Comparison of ENCODE assay signal across 28 cellular contexts in genomic region chr9:37749129-37749528, GRCh38. TPM values are rescaled to one million over a fixed set of nuclear protein-coding genes. Genes with fewer than 3 reads are reported as not detected.
DNase-seq lines count a peak whose midpoint lies in the region; ATAC-seq, FAIRE-seq and TF ChIP-seq lines count a peak whose summit lies in the region.
"Had no signal": no experiment of that assay in that cellular context is flagged by ENCODE, and none has a peak within 500 bp of the region (broad histone marks: within the 10 kb centered on the region; RNA-seq: fewer than 3 reads in every experiment).

No MANE protein-coding gene starts in this region.

- H3K4me1 Mint-ChIP-seq in endodermal cell = peaks cover 37% of the 10 kb centered on the region
- H3K4me1 Mint-ChIP-seq in stimulated activated effector memory CD8-positive, alpha-beta T cell treated with anti-CD3 and anti-CD28 coated beads, Interleukin-12 subunit alpha, Interleukin-12 subunit beta, amount 100 ng/mL, for 72 hours = peaks cover 4% of the 10 kb centered on the region

- CTCF ChIA-PET in K562 (lab: Yijun Ruan, JAX; ENCODE audit: low intra/inter-chr PET ratio) = no interaction called here

- intact Hi-C loops in K562 (cut with micrococcal nuclease) (loop anchor here (5.0 to 10.0 kb wide), 4 partner anchors 157 to 416 kb away; partner anchors contain the start of genes SHB and TOMM5), sciatic nerve (cut with DNase I) (loop anchor here (10.0 kb wide), 1 partner anchor 616 kb away; no protein-coding TSS in a partner anchor)

- peaks cover 4% of the 10 kb centered on the region for H3K79me2 ChIP-seq in Loucy (ENCODE audit: insufficient read depth, low read length)
- H3K79me2 ChIP-seq in K562 (ENCODE audit: control insufficient read depth, insufficient read depth, low read length) = peaks cover 5% of the 10 kb centered on the region

- H3K9ac ChIP-seq in Loucy (ENCODE audit: low read depth, low read length, poor library complexity, severe bottlenecking) (no peak overlapping the region), K562 (ENCODE audit: insufficient read depth in 1 of 2, low read depth in 2 of 2, low read length in 2 of 2) (no peak overlapping the region), endodermal cell (ENCODE audit: extremely low read depth, low read length, poor library complexity, severe bottlenecking) (no peak overlapping the region)
- H3K9ac ChIP-seq: BLaER1 had no signal

- H3K9me2 ChIP-seq in Loucy (replicated peaks; ENCODE audit: low read depth, low read length) = no peaks in the 10 kb centered on the region

- DNase-seq in K562 (ENCODE audit: extremely low read depth in 1 of 4, low spot score in 3 of 4) = peak in 2 of 4 experiments; percentile 44 to 60
- DNase-seq in endodermal cell = peak; percentile 59
- no peak for DNase-seq in stimulated activated effector memory CD8-positive, alpha-beta T cell treated with anti-CD3 and anti-CD28 coated beads, Interleukin-12 subunit alpha, Interleukin-12 subunit beta, amount 100 ng/mL, for 72 hours (ENCODE audit: low spot score in 2 of 2)
- DNase-seq in sciatic nerve (ENCODE audit: low spot score) = no peak
- DNase-seq in foreskin melanocyte = no peak
- DNase-seq: 8988T; ACHN; BE2C; C1 segment of cervical spinal cord; CD4-positive, alpha-beta memory T cell; CD4-positive, CD25-positive, alpha-beta regulatory T cell; CD8-positive, alpha-beta memory T cell; COR-L47; DMS 273 treated with DMSO at 0.1 percent for 48 hours; DMS153; DMS53; DMS79; DND-41; EL; GDM1 had no signal

- TF ChIP-seq CTCF in Loucy (conservative IDR thresholded peaks at IDR 0.05; ENCODE audit: low read length) = no peak
- TF ChIP-seq CTCF in K562 (IDR thresholded peaks at IDR 0.05 in 2 of 3, conservative IDR thresholded peaks at IDR 0.05 in 1 of 3; ENCODE audit: insufficient read depth in 2 of 3, low read depth in 1 of 3, low read length in 3 of 3) = no peak
- no peak for TF ChIP-seq CTCF in endodermal cell (conservative IDR thresholded peaks at IDR 0.05)

- H4K20me1 ChIP-seq in Loucy (ENCODE audit: insufficient read depth, low read length, poor library complexity, severe bottlenecking) (peaks cover 2% of the 10 kb centered on the region), K562 (replicated peaks; ENCODE audit: control insufficient read depth, insufficient read depth, low read length) (no peaks in the 10 kb centered on the region)

- no peak for TF ChIP-seq EP300 in K562 (IDR thresholded peaks at IDR 0.05; ENCODE audit: low read length)

- H3K4me3 ChIP-seq in Loucy (ENCODE audit: low read length, poor library complexity, severe bottlenecking) (no peak overlapping the region), K562 (no peak overlapping the region), endodermal cell (ENCODE audit: low read length) (no peak overlapping the region)
- H3K4me3 ChIP-seq: BLaER1, GM12878 had no signal

- POLR2A ChIA-PET in K562 (lab: Yijun Ruan, JAX) = interaction anchor here (1.5 to 1.7 kb wide), 2 partner anchors 16 to 25 kb away, joined by 3 to 5 read pairs; no protein-coding TSS in a partner anchor

- no peaks in the 10 kb centered on the region for H3K9me3 ChIP-seq in Loucy (ENCODE audit: insufficient read depth, low read depth, low read length)
- H3K9me3 ChIP-seq in K562 (replicated peaks; ENCODE audit: control insufficient read depth, insufficient read depth, low read depth, low read length) = peaks cover 2% of the 10 kb centered on the region; the same call in 1 of the 2 replicates
- peaks cover 7% of the 10 kb centered on the region for H3K9me3 ChIP-seq in endodermal cell (ENCODE audit: control insufficient read depth, low read length)
- H3K9me3 ChIP-seq: BE2C, BLaER1 had no signal

- no peak overlapping the region for H3K4me2 ChIP-seq in Loucy (ENCODE audit: low read depth, low read length, poor library complexity, severe bottlenecking)
- no peak overlapping the region for H3K4me2 ChIP-seq in K562 (ENCODE audit: insufficient read depth, low read length)
- H3K4me2 ChIP-seq: BLaER1 had no signal

- H3K4me1 ChIP-seq in Loucy (ENCODE audit: insufficient read depth, low read length, poor library complexity, severe bottlenecking) = no peaks in the 10 kb centered on the region
- peaks cover 15 to 23% of the 10 kb centered on the region in 2 experiments; a peak in 4 of 5 replicates for H3K4me1 ChIP-seq in K562 (replicated peaks in 1 of 2; ENCODE audit: control insufficient read depth in 2 of 2, insufficient read depth in 2 of 2, low read length in 2 of 2)
- H3K4me1 ChIP-seq in endodermal cell (ENCODE audit: control insufficient read depth, insufficient read depth, low read length) = peaks cover 5% of the 10 kb centered on the region

- H3K4me3 Mint-ChIP-seq in endodermal cell = no peak overlapping the region
- H3K4me3 Mint-ChIP-seq in stimulated activated effector memory CD8-positive, alpha-beta T cell treated with anti-CD3 and anti-CD28 coated beads, Interleukin-12 subunit alpha, Interleukin-12 subunit beta, amount 100 ng/mL, for 72 hours = no peak overlapping the region
- H3K4me3 Mint-ChIP-seq: CD14-positive monocyte had no signal

- no TSS peak for BruUV-seq in K562 (replicated peaks; lab: Mats Ljungman, UMichigan)

- ATAC-seq in K562 = no peak
- no peak for ATAC-seq in stimulated activated effector memory CD8-positive, alpha-beta T cell treated with anti-CD3 and anti-CD28 coated beads, Interleukin-12 subunit alpha, Interleukin-12 subunit beta, amount 100 ng/mL, for 72 hours
- no peak for ATAC-seq in sciatic nerve
- no peak for ATAC-seq in HG03521 (IDR thresholded peaks at IDR 0.05; ENCODE audit: unreplicated experiment)
- ATAC-seq: GM12878 had no signal

- FAIRE-seq in K562 (lab: Jason Lieb, UNC) = peak; percentile 15
- FAIRE-seq: A204.1, GM12878, GM12892, GM18507 had no signal

- no peak for TF ChIP-seq POLR2A in K562 (conservative IDR thresholded peaks at IDR 0.05)

- WGBS in K562 (ENCODE audit: insufficient coverage, low coverage, missing lambda C conversion rate) = 2% methylated on average over 5 of the region's 5 CpGs
- WGBS in endodermal cell (ENCODE audit: insufficient coverage in 1 of 2, insufficient read length in 1 of 2), 2 experiments = 51 to 54% methylated on average over 4 to 5 of the region's 5 CpGs

- H3K27ac ChIP-seq in K562 (ENCODE audit: extremely low read depth, low read depth, low read length) = no peak overlapping the region
- no peak overlapping the region for H3K27ac ChIP-seq in endodermal cell (ENCODE audit: low read depth, low read length)
- H3K27ac ChIP-seq: BLaER1 had no signal

- no peaks in the 10 kb centered on the region for H3F3A ChIP-seq in Loucy (ENCODE audit: low read depth)

- TF ChIP-seq RAD21 in K562 (CRISPR knock-in tag; conservative IDR thresholded peaks at IDR 0.05 in 1 of 2, IDR thresholded peaks at IDR 0.05 in 1 of 2) = 0 out of 4 replicates have a peak, but pooled peaks of 1 of the 2 experiments have one; percentile 2

- no peaks in the 10 kb centered on the region for H3K36me3 Mint-ChIP-seq in endodermal cell (ENCODE audit: low read depth)
- no peaks in the 10 kb centered on the region for H3K36me3 Mint-ChIP-seq in stimulated activated effector memory CD8-positive, alpha-beta T cell treated with anti-CD3 and anti-CD28 coated beads, Interleukin-12 subunit alpha, Interleukin-12 subunit beta, amount 100 ng/mL, for 72 hours
- H3K36me3 Mint-ChIP-seq: CD14-positive monocyte; CD4-positive, alpha-beta memory T cell had no signal

- 0 out of 2 replicates have a peak overlapping the region, but pooled peaks have one; percentile 30 for H2AFZ ChIP-seq in Loucy (ENCODE audit: low read length)
- H2AFZ ChIP-seq in K562 (ENCODE audit: low read depth, low read length) = peak overlapping the region; percentile 26

- H3K36me3 ChIP-seq in Loucy (ENCODE audit: insufficient read depth, low read length) = no peaks in the 10 kb centered on the region
- H3K36me3 ChIP-seq in K562 (ENCODE audit: control insufficient read depth, insufficient read depth, low read length) = no peaks in the 10 kb centered on the region
- H3K36me3 ChIP-seq in endodermal cell (ENCODE audit: control insufficient read depth, insufficient read depth, low read length) = no peaks in the 10 kb centered on the region
- H3K36me3 ChIP-seq: BE2C, BLaER1 had no signal

- H3K9me3 Mint-ChIP-seq in endodermal cell = peaks cover 9% of the 10 kb centered on the region
- H3K9me3 Mint-ChIP-seq in stimulated activated effector memory CD8-positive, alpha-beta T cell treated with anti-CD3 and anti-CD28 coated beads, Interleukin-12 subunit alpha, Interleukin-12 subunit beta, amount 100 ng/mL, for 72 hours = no peaks in the 10 kb centered on the region
- H3K9me3 Mint-ChIP-seq: CD4-positive, alpha-beta memory T cell; CD8-positive, alpha-beta memory T cell had no signal

- no peaks in the 10 kb centered on the region for H3K9me1 ChIP-seq in K562 (ENCODE audit: control insufficient read depth, insufficient read depth, low read length)

- no peak overlapping the region for H3K27ac Mint-ChIP-seq in endodermal cell
- peak overlapping the region; percentile 5 for H3K27ac Mint-ChIP-seq in stimulated activated effector memory CD8-positive, alpha-beta T cell treated with anti-CD3 and anti-CD28 coated beads, Interleukin-12 subunit alpha, Interleukin-12 subunit beta, amount 100 ng/mL, for 72 hours
- H3K27ac Mint-ChIP-seq: CD14-positive monocyte; CD4-positive, alpha-beta memory T cell; CD4-positive, CD25-positive, alpha-beta regulatory T cell had no signal

- H3K27me3 ChIP-seq in Loucy (ENCODE audit: insufficient read depth, low read length, poor library complexity, severe bottlenecking) = no peaks in the 10 kb centered on the region
- peaks cover 0 to 16% of the 10 kb centered on the region in 2 experiments; a peak in 3 of 5 replicates for H3K27me3 ChIP-seq in K562 (ENCODE audit: control insufficient read depth in 2 of 2, insufficient read depth in 2 of 2, low read length in 2 of 2)
- H3K27me3 ChIP-seq in endodermal cell (ENCODE audit: control insufficient read depth, insufficient read depth, low read length, poor library complexity, severe bottlenecking) = no peaks in the 10 kb centered on the region
- H3K27me3 ChIP-seq: BE2C, BLaER1 had no signal

- H3K27me3 Mint-ChIP-seq in endodermal cell (ENCODE audit: insufficient read depth) = peaks cover 3% of the 10 kb centered on the region
- H3K27me3 Mint-ChIP-seq: CD4-positive, alpha-beta memory T cell had no signal

- in situ Hi-C loops in K562 (cut with MboI) = loop anchor here (25.0 kb wide), 1 partner anchor 613 kb away; no protein-coding TSS in a partner anchor

RNA-seq across cellular contexts. Expression of gene TRMT10B, which starts 4.5 kb away (rescaled TPM):
- total RNA-seq in K562 (2011; cell fraction: chromatin; rRNA removed; ENCODE audit: low replicate concordance) = 16.3 and 23.4 TPM in 2 replicates
- total RNA-seq in K562 (2011; cell fraction: nucleolus; rRNA removed) = 10.7 and 11.2 TPM in 2 replicates
- total RNA-seq in K562 (2011; cell fraction: nucleoplasm; rRNA removed) = 13.5 and 20.9 TPM in 2 replicates
- total RNA-seq in K562 (2014; rRNA removed) (2.9 and 5.5 TPM in 2 replicates), K562 (2014; rRNA removed; fragmentation: Illumina TruSeq; extraction: Trizol) (7.4 and 8.7 TPM in 2 replicates), K562 (2015; rRNA removed; fragmentation: Illumina TruSeq; extraction: Trizol) (5.8 and 6.3 TPM in 2 replicates), K562 (2021) (5.7 and 6.4 TPM in 2 replicates), endodermal cell (10 to 100 TPM in 1 of 2 donors, 1 to 10 TPM in 1; 9.3 to 11.6 TPM), sciatic nerve (17.9 TPM)
- polyA plus RNA-seq in K562 (2011; rRNA removed) (6.9 and 7.7 TPM in 2 replicates), K562 (2014; fragmentation: Illumina TruSeq; extraction: Trizol) (11.5 and 13.4 TPM in 2 replicates), K562 (2014; fragmentation: Nextera tagmentation; extraction: Ambion mirVana) (10 to 100 TPM in 1 of 2 experiments, 1 to 10 TPM in 1; 7.0 to 10.4 TPM), K562 (2014; rRNA removed) (8.0 and 9.3 TPM in 2 replicates)
- 1.6 and 4.1 TPM in 2 replicates for polyA plus RNA-seq in K562 (2011; cell fraction: cytosol; rRNA removed)
- 9.2 and 10.5 TPM in 2 replicates for polyA plus RNA-seq in K562 (2011; cell fraction: nucleus; rRNA removed)
- polyA plus RNA-seq in K562 (2012) = 8.7 and 10.4 TPM in 2 replicates
- polyA minus RNA-seq in K562 (2011; rRNA and poly(A)+ RNA removed) = 6.5 and 7.7 TPM in 2 replicates
- polyA minus RNA-seq in K562 (2011; cell fraction: cytosol; rRNA and poly(A)+ RNA removed) = 2.4 and 4.7 TPM in 2 replicates
- 5.9 and 6.3 TPM in 2 replicates for polyA minus RNA-seq in K562 (2011; cell fraction: nucleus; rRNA and poly(A)+ RNA removed)
- polyA plus RNA-seq in endodermal cell (2013, experiment 1 of 2) = 9.6 TPM
- polyA plus RNA-seq in endodermal cell (2013, experiment 2 of 2) = 8.2 TPM

RNA-seq across cellular contexts. Expression of gene EXOSC3, which starts 35.7 kb away (rescaled TPM):
- 91.8 and 156 TPM in 2 replicates for total RNA-seq in K562 (2011; cell fraction: chromatin; rRNA removed; ENCODE audit: low replicate concordance)
- 73.7 and 92.2 TPM in 2 replicates for total RNA-seq in K562 (2011; cell fraction: nucleolus; rRNA removed)
- total RNA-seq in K562 (2011; cell fraction: nucleoplasm; rRNA removed) = 73.4 and 120 TPM in 2 replicates
- total RNA-seq in K562 (2014; rRNA removed) (166 and 209 TPM in 2 replicates), K562 (2014; rRNA removed; fragmentation: Illumina TruSeq; extraction: Trizol) (130 and 137 TPM in 2 replicates), K562 (2015; rRNA removed; fragmentation: Illumina TruSeq; extraction: Trizol) (112 and 114 TPM in 2 replicates), K562 (2021) (146 and 151 TPM in 2 replicates), endodermal cell (10 to 100 TPM; 66.7 to 67.6 TPM), sciatic nerve (28.0 TPM)
- polyA plus RNA-seq in K562 (2011; rRNA removed) (50.1 and 85.4 TPM in 2 replicates), K562 (2014; fragmentation: Illumina TruSeq; extraction: Trizol) (79.3 and 90.4 TPM in 2 replicates), K562 (2014; fragmentation: Nextera tagmentation; extraction: Ambion mirVana) (10 to 100 TPM; 18.5 to 29.6 TPM), K562 (2014; rRNA removed) (215 and 266 TPM in 2 replicates)
- 45.0 and 109 TPM in 2 replicates for polyA plus RNA-seq in K562 (2011; cell fraction: cytosol; rRNA removed)
- 35.9 and 39.2 TPM in 2 replicates for polyA plus RNA-seq in K562 (2011; cell fraction: nucleus; rRNA removed)
- polyA plus RNA-seq in K562 (2012) = 45.6 and 99.5 TPM in 2 replicates
- 93.7 and 121 TPM in 2 replicates for polyA minus RNA-seq in K562 (2011; rRNA and poly(A)+ RNA removed)
- polyA minus RNA-seq in K562 (2011; cell fraction: cytosol; rRNA and poly(A)+ RNA removed) = 28.9 and 39.3 TPM in 2 replicates
- polyA minus RNA-seq in K562 (2011; cell fraction: nucleus; rRNA and poly(A)+ RNA removed) = 126 and 166 TPM in 2 replicates
- 31.1 TPM for polyA plus RNA-seq in endodermal cell (2013, experiment 1 of 2)
- polyA plus RNA-seq in endodermal cell (2013, experiment 2 of 2) = 26.1 TPM

RNA-seq across cellular contexts. Expression of gene DCAF10, which starts 51.5 kb away (rescaled TPM):
- 24.3 and 38.6 TPM in 2 replicates for total RNA-seq in K562 (2011; cell fraction: chromatin; rRNA removed; ENCODE audit: low replicate concordance)
- total RNA-seq in K562 (2011; cell fraction: nucleolus; rRNA removed) = 17.5 and 24.1 TPM in 2 replicates
- 29.1 and 45.7 TPM in 2 replicates for total RNA-seq in K562 (2011; cell fraction: nucleoplasm; rRNA removed)
- total RNA-seq in K562 (2014; rRNA removed) = 9.4 and 12.5 TPM in 2 replicates
- 18.8 and 21.0 TPM in 2 replicates for total RNA-seq in K562 (2014; rRNA removed; fragmentation: Illumina TruSeq; extraction: Trizol)
- 16.5 and 16.9 TPM in 2 replicates for total RNA-seq in K562 (2015; rRNA removed; fragmentation: Illumina TruSeq; extraction: Trizol)
- 21.1 and 21.4 TPM in 2 replicates for total RNA-seq in K562 (2021)
- 40.1 and 52.5 TPM in 2 replicates for polyA plus RNA-seq in K562 (2011; rRNA removed)
- polyA plus RNA-seq in K562 (2011; cell fraction: cytosol; rRNA removed) = 15.5 and 24.1 TPM in 2 replicates
- polyA plus RNA-seq in K562 (2011; cell fraction: nucleus; rRNA removed) = 22.8 and 31.0 TPM in 2 replicates
- polyA plus RNA-seq in K562 (2012) = 16.4 and 18.8 TPM in 2 replicates
- polyA plus RNA-seq in K562 (2014; fragmentation: Illumina TruSeq; extraction: Trizol) = 19.6 and 20.4 TPM in 2 replicates
- 1 to 10 TPM; 6.8 to 7.4 TPM for polyA plus RNA-seq in K562 (2014; fragmentation: Nextera tagmentation; extraction: Ambion mirVana)
- 12.5 and 18.9 TPM in 2 replicates for polyA plus RNA-seq in K562 (2014; rRNA removed)
- 81.9 and 89.5 TPM in 2 replicates for polyA minus RNA-seq in K562 (2011; rRNA and poly(A)+ RNA removed)
- polyA minus RNA-seq in K562 (2011; cell fraction: cytosol; rRNA and poly(A)+ RNA removed) = 22.8 and 24.7 TPM in 2 replicates
- 18.2 and 30.4 TPM in 2 replicates for polyA minus RNA-seq in K562 (2011; cell fraction: nucleus; rRNA and poly(A)+ RNA removed)
- 10 to 100 TPM; 24.0 to 26.3 TPM for total RNA-seq in endodermal cell
- polyA plus RNA-seq in endodermal cell (2013, experiment 1 of 2) = 30.1 TPM
- polyA plus RNA-seq in endodermal cell (2013, experiment 2 of 2) = 25.0 TPM
- total RNA-seq in sciatic nerve = 25.3 TPM
